In genomic region chr16:81547919-81548216, GRCh38 we compare ENCODE assay signal across 18 cellular contexts.
"Had no signal": no experiment of that assay in that cellular context is flagged by ENCODE, and none has a peak within 500 bp of the region (broad histone marks: within the 10 kb centered on the region; RNA-seq: fewer than 3 reads in every experiment).

No MANE protein-coding gene starts in this region.

- H3K4me3 ChIP-seq: coronary artery, dorsolateral prefrontal cortex, heart right ventricle, ovary, tibial artery, upper lobe of right lung, vagina had no signal

- H3K9me3 ChIP-seq: heart right ventricle, ovary, tibial artery, upper lobe of right lung, vagina had no signal

- H3K36me3 ChIP-seq: heart right ventricle, ovary, tibial artery, upper lobe of right lung, vagina had no signal

- H3K36me3 Mint-ChIP-seq: stimulated activated effector memory CD8-positive, alpha-beta T cell treated with anti-CD3 and anti-CD28 coated beads, Interleukin-12 subunit alpha, Interleukin-12 subunit beta, amount 100 ng/mL, for 72 hours had no signal

- H3K4me3 Mint-ChIP-seq: naive thymus-derived CD8-positive, alpha-beta T cell; stimulated activated effector memory CD8-positive, alpha-beta T cell treated with anti-CD3 and anti-CD28 coated beads, Interleukin-12 subunit alpha, Interleukin-12 subunit beta, amount 100 ng/mL, for 72 hours had no signal

- H3K27me3 ChIP-seq: dorsolateral prefrontal cortex, heart right ventricle, ovary, tibial artery, upper lobe of right lung, vagina had no signal

- H3K27me3 Mint-ChIP-seq: naive thymus-derived CD8-positive, alpha-beta T cell had no signal

- H3K27ac ChIP-seq: coronary artery, dorsolateral prefrontal cortex, ovary, tibial artery, upper lobe of right lung, vagina had no signal

- DNase-seq: dorsolateral prefrontal cortex; effector CD8-positive, alpha-beta T cell; foreskin melanocyte; heart right ventricle; kidney glomerular epithelial cell; mammary epithelial cell; naive thymus-derived CD8-positive, alpha-beta T cell; nucleus accumbens; ovary; right cardiac atrium; stimulated activated CD4-positive, alpha-beta T cell treated with anti-CD3 and anti-CD28 coated beads, Interleukin-4, amount 100 ng/mL, for 1 hour; stimulated activated CD8-positive, alpha-beta memory T cell treated with anti-CD3 and anti-CD28 coated beads, Interleukin-4, amount 100 ng/mL, for 48 hours; stimulated activated naive CD8-positive, alpha-beta T cell treated with anti-CD3 and anti-CD28 coated beads, Interleukin-15, Interleukin-2, amounts not matched to agents 100 U/mL and 50 U/mL, for 24 hours; tibial artery had no signal

- H3K9me3 Mint-ChIP-seq: naive thymus-derived CD8-positive, alpha-beta T cell; stimulated activated effector memory CD8-positive, alpha-beta T cell treated with anti-CD3 and anti-CD28 coated beads, Interleukin-12 subunit alpha, Interleukin-12 subunit beta, amount 100 ng/mL, for 72 hours had no signal
